7 cellular contexts compared by ENCODE assay signal in the genomic region with DNA sequence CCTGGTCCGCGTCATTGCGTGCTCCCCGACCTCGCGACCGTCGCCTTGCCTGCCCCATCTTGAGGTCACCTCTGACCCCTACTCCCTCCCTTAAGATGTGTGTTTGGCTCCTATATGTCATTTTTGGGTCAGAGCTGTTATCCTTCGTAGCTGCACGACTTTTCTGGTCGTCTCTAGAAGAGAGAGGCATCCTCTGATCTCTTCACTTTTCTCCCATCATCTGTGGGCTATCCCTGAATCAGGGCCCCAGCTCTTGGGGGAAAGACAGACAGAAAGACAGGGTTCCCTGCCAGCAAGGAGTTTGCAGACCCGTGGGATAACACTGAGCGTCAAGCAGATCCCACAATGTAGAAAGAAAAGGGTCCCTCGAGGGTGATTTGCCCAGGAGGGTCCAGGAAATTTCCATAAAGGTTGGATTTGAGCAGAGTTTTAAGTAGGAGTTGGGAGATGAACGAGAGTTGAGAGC. TPM values are rescaled to one million over a fixed set of nuclear protein-coding genes. Genes with fewer than 3 reads are reported as not detected.
DNase-seq lines count a peak whose midpoint lies in the region; ATAC-seq and TF ChIP-seq lines count a peak whose summit lies in the region.

No MANE protein-coding gene starts in this region.

- H3K4me3 ChIP-seq in subcutaneous abdominal adipose tissue (ENCODE audit: low read depth in 1 of 5, low read length in 5 of 5) = peak overlapping the region; percentile 89 to 97 (median 92)

- H3K4me1 ChIP-seq in subcutaneous abdominal adipose tissue (ENCODE audit: control insufficient read depth in 5 of 5, insufficient read depth in 5 of 5, low read length in 5 of 5) = peaks cover 9 to 37% (median 34%) of the 10 kb centered on the region in 5 donors

- peaks cover 17% of the 10 kb centered on the region for H3K36me3 Mint-ChIP-seq in HFFc6 (ENCODE audit: low read depth)
- H3K36me3 Mint-ChIP-seq in activated naive CD4-positive, alpha-beta T cell treated with anti-CD3 and anti-CD28 coated beads, Interleukin-2, amount 50 U/mL, for 72 hours = peaks cover 8 to 23% of the 10 kb centered on the region in 2 donors
- no peaks in the 10 kb centered on the region for H3K36me3 Mint-ChIP-seq in immature natural killer cell

- H3K27me3 ChIP-seq in subcutaneous abdominal adipose tissue (ENCODE audit: control insufficient read depth in 5 of 5, insufficient read depth in 4 of 5, low read length in 5 of 5) = no peaks in the 10 kb centered on the region

- DNase-seq in HFFc6 (no peak), immature natural killer cell (no peak), cerebellum (ENCODE audit: low spot score) (no peak), KG1 (lab: John Stamatoyannopoulos, UW) (no peak), NCI-H2029 treated with DMSO at 0.1 percent for 48 hours (lab: John Stamatoyannopoulos, UW) (no peak)
- DNase-seq in activated naive CD4-positive, alpha-beta T cell treated with anti-CD3 and anti-CD28 coated beads, Interleukin-2, amount 50 U/mL, for 72 hours (ENCODE audit: low spot score in 2 of 2) = no peak

- no peaks in the 10 kb centered on the region for H3K36me3 ChIP-seq in subcutaneous abdominal adipose tissue (ENCODE audit: control insufficient read depth in 5 of 5, insufficient read depth in 5 of 5, low read length in 5 of 5)

- H3K4me1 Mint-ChIP-seq in HFFc6 (ENCODE audit: low read depth) (peaks cover 48% of the 10 kb centered on the region), immature natural killer cell (peaks cover 45 to 55% of the 10 kb centered on the region in 2 donors)

- H3K4me3 Mint-ChIP-seq in HFFc6 (peak overlapping the region; percentile 93), immature natural killer cell (peak overlapping the region; percentile 90 to 98 (median 94))

- H3K9me3 ChIP-seq in subcutaneous abdominal adipose tissue (ENCODE audit: control insufficient read depth in 5 of 5, low read length in 5 of 5) = no peaks in the 10 kb centered on the region

- peak overlapping the region; percentile 81 for H3K27ac ChIP-seq in subcutaneous abdominal adipose tissue (ENCODE audit: low read depth, low read length)

- H3K27me3 Mint-ChIP-seq in HFFc6 (ENCODE audit: insufficient read depth) (peaks cover 3% of the 10 kb centered on the region; the same call in 1 of the 2 replicates), immature natural killer cell (ENCODE audit: low read depth in 3 of 3) (peaks cover 5 to 23% (median 7%) of the 10 kb centered on the region in 3 donors)

- H3K9me3 Mint-ChIP-seq in HFFc6 (no peaks in the 10 kb centered on the region), immature natural killer cell (no peaks in the 10 kb centered on the region)
- H3K9me3 Mint-ChIP-seq in activated naive CD4-positive, alpha-beta T cell treated with anti-CD3 and anti-CD28 coated beads, Interleukin-2, amount 50 U/mL, for 72 hours = no peaks in the 10 kb centered on the region

- no peak for ATAC-seq in activated naive CD4-positive, alpha-beta T cell treated with anti-CD3 and anti-CD28 coated beads, Interleukin-2, amount 50 U/mL, for 72 hours

- peak overlapping the region; percentile 94 for H3K27ac Mint-ChIP-seq in HFFc6
- H3K27ac Mint-ChIP-seq in activated naive CD4-positive, alpha-beta T cell treated with anti-CD3 and anti-CD28 coated beads, Interleukin-2, amount 50 U/mL, for 72 hours = peak overlapping the region; percentile 97 to 99
- peak overlapping the region; percentile 90 to 99 (median 97) for H3K27ac Mint-ChIP-seq in immature natural killer cell

- TF ChIP-seq CTCF in HFFc6 (IDR thresholded peaks at IDR 0.05) = no peak

- peak overlapping the region; percentile 53 to 99 (median 94) for H3K9ac ChIP-seq in subcutaneous abdominal adipose tissue (ENCODE audit: low read length in 5 of 5)

RNA-seq across cellular contexts. Expression of a gene that starts 0.6 kb away (rescaled TPM):
- 10 to 100 TPM; 33.3 to 36.6 (median 35.4) TPM for total RNA-seq in HFFc6 (2021; fragmentation: NEBNext Ultra II Directional; extraction: Animal tissue kit (Norgen Biotek cat#: 25700))
- 10 to 100 TPM; 14.1 to 25.9 TPM for total RNA-seq in activated naive CD4-positive, alpha-beta T cell treated with anti-CD3 and anti-CD28 coated beads, Interleukin-2, amount 50 U/mL, for 72 hours
- polyA plus RNA-seq in immature natural killer cell = 10 to 100 TPM; 17.4 to 43.1 (median 26.2) TPM
- total RNA-seq in cerebellum = 42.6 TPM

RNA-seq across cellular contexts. Expression of a gene that starts 16.2 kb away (rescaled TPM):
- total RNA-seq in HFFc6 (2021; fragmentation: NEBNext Ultra II Directional; extraction: Animal tissue kit (Norgen Biotek cat#: 25700)) = under 1 TPM; 0.26 to 0.83 (median 0.36) TPM
- total RNA-seq in activated naive CD4-positive, alpha-beta T cell treated with anti-CD3 and anti-CD28 coated beads, Interleukin-2, amount 50 U/mL, for 72 hours = 1 to 10 TPM; 1.1 to 2.6 TPM
- 1 to 10 TPM in 2 of 3 donors, under 1 TPM in 1; 0.09 to 7.0 (median 2.8) TPM for polyA plus RNA-seq in immature natural killer cell
- total RNA-seq in cerebellum = 10.6 TPM
